ENCODE assay signal across 25 cellular contexts in genomic region chr16:69095179-69095578, GRCh38.
"Had no signal": no experiment of that assay in that cellular context is flagged by ENCODE, and none has a peak within 500 bp of the region (broad histone marks: within the 10 kb centered on the region; RNA-seq: fewer than 3 reads in every experiment).

No MANE protein-coding gene starts in this region.

- H3K4me2 ChIP-seq: neural progenitor cell had no signal

- DNase-seq: activated CD4-positive, alpha-beta T cell treated with anti-CD3 and anti-CD28 coated beads, Interleukin-2, amount 10 ng/mL, durations not matched to agents 7 days and 5 days; activated CD4-positive, CD25-positive, alpha-beta regulatory T cell treated with anti-CD3 and anti-CD28 coated beads, Interleukin-2, amount 50 U/mL, for 72 hours; activated CD8-positive, alpha-beta T cell treated with anti-CD3 and anti-CD28 coated beads for 36 hours; activated gamma-delta T cell; activated naive CD4-positive, alpha-beta T cell treated with anti-CD3 and anti-CD28 coated beads, Interleukin-2, amount 50 U/mL, for 16 hours; activated naive CD8-positive, alpha-beta T cell treated with anti-CD3 and anti-CD28 coated beads, Interleukin-2, amount 50 U/mL, for 24 hours; cortex of kidney; head of caudate nucleus; left cardiac atrium; naive thymus-derived CD8-positive, alpha-beta T cell; right lobe of liver; stimulated activated CD4-positive, alpha-beta T cell treated with anti-CD3 and anti-CD28 coated beads, Interleukin-1b, Interleukin-23, amount 100 ng/mL, for 48 hours; substantia nigra; WERI-Rb-1 had no signal

- FAIRE-seq: islet of Langerhans, TTC549 had no signal

- H3K4me1 ChIP-seq: gastroesophageal sphincter, tibial nerve, vagina had no signal

- ATAC-seq: activated CD8-positive, alpha-beta T cell treated with anti-CD3 and anti-CD28 coated beads for 36 hours; activated naive CD8-positive, alpha-beta T cell treated with anti-CD3 and anti-CD28 coated beads, Interleukin-2, amount 50 U/mL, for 24 hours; gastroesophageal sphincter; left cardiac atrium; naive thymus-derived CD8-positive, alpha-beta T cell; right lobe of liver had no signal

- H2AFZ ChIP-seq: neural progenitor cell had no signal

- H3K27me3 Mint-ChIP-seq: activated CD4-positive, alpha-beta T cell treated with anti-CD3 and anti-CD28 coated beads, Interleukin-2, amount 10 ng/mL, durations not matched to agents 7 days and 5 days; activated CD8-positive, alpha-beta T cell treated with anti-CD3 and anti-CD28 coated beads for 36 hours; activated naive CD8-positive, alpha-beta T cell treated with anti-CD3 and anti-CD28 coated beads, Interleukin-2, amount 50 U/mL, for 24 hours; naive thymus-derived CD8-positive, alpha-beta T cell; stimulated activated naive CD8-positive, alpha-beta T cell treated with anti-CD3 and anti-CD28 coated beads, Interleukin-15, Interleukin-2, amounts not matched to agents 100 ng/mL and 50 ng/mL, for 24 hours had no signal

- H3K27ac Mint-ChIP-seq: activated CD4-positive, alpha-beta T cell treated with anti-CD3 and anti-CD28 coated beads, Interleukin-2, amount 10 ng/mL, durations not matched to agents 7 days and 5 days; activated CD8-positive, alpha-beta T cell treated with anti-CD3 and anti-CD28 coated beads for 36 hours; activated naive CD8-positive, alpha-beta T cell treated with anti-CD3 and anti-CD28 coated beads, Interleukin-2, amount 50 U/mL, for 24 hours; activated T-helper 1 cell treated with anti-CD3 and anti-CD28 coated beads, Interleukin-12 subunit alpha, Interleukin-12 subunit beta, Interleukin-2, Interleukin-4 antibody, amounts not matched to agents 30 ng/mL and 10 ng/mL and 1 ng/mL, durations not matched to agents 14 hours and 24 hours and 36 hours; mesothelial cell of epicardium; neural progenitor cell; stimulated activated naive CD8-positive, alpha-beta T cell treated with anti-CD3 and anti-CD28 coated beads, Interleukin-15, Interleukin-2, amounts not matched to agents 100 ng/mL and 50 ng/mL, for 24 hours had no signal

- H3K4me3 ChIP-seq: gastroesophageal sphincter, neural progenitor cell, right lobe of liver, skin epidermis, tibial nerve, vagina had no signal

- H3K4me1 Mint-ChIP-seq: activated CD4-positive, alpha-beta T cell treated with anti-CD3 and anti-CD28 coated beads, Interleukin-2, amount 10 ng/mL, durations not matched to agents 7 days and 5 days; activated naive CD8-positive, alpha-beta T cell treated with anti-CD3 and anti-CD28 coated beads, Interleukin-2, amount 50 U/mL, for 24 hours; mesothelial cell of epicardium had no signal

- H3K9me3 Mint-ChIP-seq: activated CD4-positive, alpha-beta T cell treated with anti-CD3 and anti-CD28 coated beads, Interleukin-2, amount 10 ng/mL, durations not matched to agents 7 days and 5 days; activated CD8-positive, alpha-beta T cell treated with anti-CD3 and anti-CD28 coated beads for 36 hours; activated naive CD8-positive, alpha-beta T cell treated with anti-CD3 and anti-CD28 coated beads, Interleukin-2, amount 50 U/mL, for 24 hours; activated T-helper 1 cell treated with anti-CD3 and anti-CD28 coated beads, Interleukin-12 subunit alpha, Interleukin-12 subunit beta, Interleukin-2, Interleukin-4 antibody, amounts not matched to agents 30 ng/mL and 10 ng/mL and 1 ng/mL, durations not matched to agents 14 hours and 24 hours and 36 hours; mesothelial cell of epicardium; naive thymus-derived CD8-positive, alpha-beta T cell; neural progenitor cell; stimulated activated naive CD8-positive, alpha-beta T cell treated with anti-CD3 and anti-CD28 coated beads, Interleukin-15, Interleukin-2, amounts not matched to agents 100 ng/mL and 50 ng/mL, for 24 hours had no signal

- H3K9me3 ChIP-seq: gastroesophageal sphincter, right lobe of liver, tibial nerve, vagina had no signal

- H3K9ac ChIP-seq: neural progenitor cell had no signal

- H3K27ac ChIP-seq: epithelial cell of prostate, gastroesophageal sphincter, neural progenitor cell, right lobe of liver, tibial nerve, vagina, WERI-Rb-1 had no signal

- H3K36me3 Mint-ChIP-seq: mesothelial cell of epicardium; naive thymus-derived CD8-positive, alpha-beta T cell; neural progenitor cell had no signal

- H3K36me3 ChIP-seq: gastroesophageal sphincter, neural progenitor cell, right lobe of liver, tibial nerve, vagina, WERI-Rb-1 had no signal

- H3K4me3 Mint-ChIP-seq: activated CD4-positive, alpha-beta T cell treated with anti-CD3 and anti-CD28 coated beads, Interleukin-2, amount 10 ng/mL, durations not matched to agents 7 days and 5 days; activated CD8-positive, alpha-beta T cell treated with anti-CD3 and anti-CD28 coated beads for 36 hours; activated naive CD8-positive, alpha-beta T cell treated with anti-CD3 and anti-CD28 coated beads, Interleukin-2, amount 50 U/mL, for 24 hours; activated T-helper 1 cell treated with anti-CD3 and anti-CD28 coated beads, Interleukin-12 subunit alpha, Interleukin-12 subunit beta, Interleukin-2, Interleukin-4 antibody, amounts not matched to agents 30 ng/mL and 10 ng/mL and 1 ng/mL, durations not matched to agents 14 hours and 24 hours and 36 hours; mesothelial cell of epicardium; naive thymus-derived CD8-positive, alpha-beta T cell; neural progenitor cell; stimulated activated naive CD8-positive, alpha-beta T cell treated with anti-CD3 and anti-CD28 coated beads, Interleukin-15, Interleukin-2, amounts not matched to agents 100 ng/mL and 50 ng/mL, for 24 hours had no signal

- H3K27me3 ChIP-seq: neural progenitor cell, right lobe of liver, tibial nerve, vagina had no signal
